2 cellular contexts compared by ENCODE assay signal in genomic region chr6:131727467-131727866, GRCh38.
TF ChIP-seq lines count a peak whose summit lies in the region.

No MANE protein-coding gene starts in this region.

TF ChIP-seq in HepG2, 621 proteins besides CTCF, POLR2A, EP300 and RAD21:
- TF ChIP-seq PRDM10 (CRISPR knock-in tag; IDR thresholded peaks at IDR 0.05; ENCODE audit: low read depth), result no peak
- TF ChIP-seq MAFK (conservative IDR thresholded peaks at IDR 0.05 in 1 of 2, IDR thresholded peaks at IDR 0.05 in 1 of 2; ENCODE audit: low read length in 2 of 2), result peak in 1 of 2 experiments; percentile 76; a peak in 3 of 4 replicates
- TF ChIP-seq MAFF (IDR thresholded peaks at IDR 0.05; ENCODE audit: low read depth, low read length), result peak; percentile 72

TF ChIP-seq in IMR-90, 13 proteins besides CTCF, POLR2A, EP300 and RAD21:
- TF ChIP-seq BHLHE40 (IDR thresholded peaks at IDR 0.05; ENCODE audit: low read depth, low read length) (no peak), MXI1 (IDR thresholded peaks at IDR 0.05; ENCODE audit: borderline replicate concordance, low read depth, low read length) (no peak), FOS (IDR thresholded peaks at IDR 0.05; ENCODE audit: low read depth, low read length) (no peak), MAFK (IDR thresholded peaks at IDR 0.05; ENCODE audit: low read depth, low read length) (peak; percentile 21; the same call in 1 of the 2 replicates), NFE2L2 (IDR thresholded peaks at IDR 0.05; ENCODE audit: low read depth, low read length) (no peak)
